1 cellular context compared by ENCODE assay signal in the genomic region with DNA sequence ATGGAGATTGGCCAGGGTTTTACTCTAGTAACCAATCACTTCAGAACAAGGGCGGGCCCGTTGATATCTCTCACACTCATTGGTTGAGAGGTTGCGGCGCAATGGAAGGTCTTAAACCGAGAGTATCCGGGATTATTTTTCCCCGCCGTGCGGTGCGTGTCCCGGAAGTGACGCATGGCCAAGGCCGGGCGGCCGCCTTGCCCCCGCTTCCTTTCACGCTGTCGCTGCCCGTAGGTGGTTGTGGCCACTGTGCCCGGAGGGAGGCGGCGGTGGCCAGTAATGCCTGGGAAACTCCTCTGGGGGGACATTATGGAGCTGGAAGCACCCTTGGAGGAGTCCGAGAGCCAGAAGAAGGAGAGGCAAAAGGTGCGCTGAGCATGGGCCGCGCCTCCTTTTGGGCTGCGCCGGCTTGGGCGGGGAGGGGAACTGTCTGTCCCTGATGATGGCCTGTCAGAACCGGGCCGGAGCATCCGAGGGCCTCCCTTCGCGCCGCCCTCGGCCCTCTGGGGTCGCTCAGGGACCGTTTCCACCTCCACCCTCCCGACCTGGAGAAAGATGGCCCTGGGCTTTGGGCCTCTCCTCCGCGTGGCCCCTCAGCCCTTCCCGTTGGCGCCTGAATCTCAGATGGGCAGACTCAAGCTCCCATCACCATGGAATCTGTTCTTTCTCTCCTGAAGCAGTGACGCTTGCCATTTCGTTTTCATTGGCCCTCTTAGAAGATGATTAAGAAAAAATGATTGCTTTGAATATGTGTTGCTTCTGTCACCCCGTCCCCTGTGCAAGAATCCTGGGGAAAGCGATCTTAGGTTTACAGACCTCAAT.
A peak's percentile ranks its signal among the peaks of the same experiment; 100 is the strongest.
TF ChIP-seq lines count a peak whose summit lies in the region.

A gene with protein sequence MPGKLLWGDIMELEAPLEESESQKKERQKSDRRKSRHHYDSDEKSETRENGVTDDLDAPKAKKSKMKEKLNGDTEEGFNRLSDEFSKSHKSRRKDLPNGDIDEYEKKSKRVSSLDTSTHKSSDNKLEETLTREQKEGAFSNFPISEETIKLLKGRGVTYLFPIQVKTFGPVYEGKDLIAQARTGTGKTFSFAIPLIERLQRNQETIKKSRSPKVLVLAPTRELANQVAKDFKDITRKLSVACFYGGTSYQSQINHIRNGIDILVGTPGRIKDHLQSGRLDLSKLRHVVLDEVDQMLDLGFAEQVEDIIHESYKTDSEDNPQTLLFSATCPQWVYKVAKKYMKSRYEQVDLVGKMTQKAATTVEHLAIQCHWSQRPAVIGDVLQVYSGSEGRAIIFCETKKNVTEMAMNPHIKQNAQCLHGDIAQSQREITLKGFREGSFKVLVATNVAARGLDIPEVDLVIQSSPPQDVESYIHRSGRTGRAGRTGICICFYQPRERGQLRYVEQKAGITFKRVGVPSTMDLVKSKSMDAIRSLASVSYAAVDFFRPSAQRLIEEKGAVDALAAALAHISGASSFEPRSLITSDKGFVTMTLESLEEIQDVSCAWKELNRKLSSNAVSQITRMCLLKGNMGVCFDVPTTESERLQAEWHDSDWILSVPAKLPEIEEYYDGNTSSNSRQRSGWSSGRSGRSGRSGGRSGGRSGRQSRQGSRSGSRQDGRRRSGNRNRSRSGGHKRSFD (plus strand): TSS at position 210 of the 822 bp plus-strand sequence. CDS start 70 bp downstream, at position 280.

TF ChIP-seq in WTC11, 78 proteins besides CTCF, POLR2A, EP300 and RAD21 (continued from another document):
- TF ChIP-seq, protein P1, sequence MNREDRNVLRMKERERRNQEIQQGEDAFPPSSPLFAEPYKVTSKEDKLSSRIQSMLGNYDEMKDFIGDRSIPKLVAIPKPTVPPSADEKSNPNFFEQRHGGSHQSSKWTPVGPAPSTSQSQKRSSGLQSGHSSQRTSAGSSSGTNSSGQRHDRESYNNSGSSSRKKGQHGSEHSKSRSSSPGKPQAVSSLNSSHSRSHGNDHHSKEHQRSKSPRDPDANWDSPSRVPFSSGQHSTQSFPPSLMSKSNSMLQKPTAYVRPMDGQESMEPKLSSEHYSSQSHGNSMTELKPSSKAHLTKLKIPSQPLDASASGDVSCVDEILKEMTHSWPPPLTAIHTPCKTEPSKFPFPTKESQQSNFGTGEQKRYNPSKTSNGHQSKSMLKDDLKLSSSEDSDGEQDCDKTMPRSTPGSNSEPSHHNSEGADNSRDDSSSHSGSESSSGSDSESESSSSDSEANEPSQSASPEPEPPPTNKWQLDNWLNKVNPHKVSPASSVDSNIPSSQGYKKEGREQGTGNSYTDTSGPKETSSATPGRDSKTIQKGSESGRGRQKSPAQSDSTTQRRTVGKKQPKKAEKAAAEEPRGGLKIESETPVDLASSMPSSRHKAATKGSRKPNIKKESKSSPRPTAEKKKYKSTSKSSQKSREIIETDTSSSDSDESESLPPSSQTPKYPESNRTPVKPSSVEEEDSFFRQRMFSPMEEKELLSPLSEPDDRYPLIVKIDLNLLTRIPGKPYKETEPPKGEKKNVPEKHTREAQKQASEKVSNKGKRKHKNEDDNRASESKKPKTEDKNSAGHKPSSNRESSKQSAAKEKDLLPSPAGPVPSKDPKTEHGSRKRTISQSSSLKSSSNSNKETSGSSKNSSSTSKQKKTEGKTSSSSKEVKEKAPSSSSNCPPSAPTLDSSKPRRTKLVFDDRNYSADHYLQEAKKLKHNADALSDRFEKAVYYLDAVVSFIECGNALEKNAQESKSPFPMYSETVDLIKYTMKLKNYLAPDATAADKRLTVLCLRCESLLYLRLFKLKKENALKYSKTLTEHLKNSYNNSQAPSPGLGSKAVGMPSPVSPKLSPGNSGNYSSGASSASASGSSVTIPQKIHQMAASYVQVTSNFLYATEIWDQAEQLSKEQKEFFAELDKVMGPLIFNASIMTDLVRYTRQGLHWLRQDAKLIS (CRISPR knock-in tag; IDR thresholded peaks at IDR 0.05; ENCODE audit: borderline replicate concordance), result no peak
- TF ChIP-seq SMAD3 (CRISPR knock-in tag; IDR thresholded peaks at IDR 0.05; ENCODE audit: borderline replicate concordance), result no peak
- TF ChIP-seq ZNF423 (CRISPR knock-in tag; IDR thresholded peaks at IDR 0.05), result peak; percentile 39; the same call in 1 of the 2 replicates
- TF ChIP-seq ZNF219 (CRISPR knock-in tag; IDR thresholded peaks at IDR 0.05; ENCODE audit: borderline replicate concordance), result no peak
- TF ChIP-seq, protein P2, sequence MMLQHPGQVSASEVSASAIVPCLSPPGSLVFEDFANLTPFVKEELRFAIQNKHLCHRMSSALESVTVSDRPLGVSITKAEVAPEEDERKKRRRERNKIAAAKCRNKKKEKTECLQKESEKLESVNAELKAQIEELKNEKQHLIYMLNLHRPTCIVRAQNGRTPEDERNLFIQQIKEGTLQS (CRISPR knock-in tag; conservative IDR thresholded peaks at IDR 0.05), result no peak
- TF ChIP-seq, protein P3, sequence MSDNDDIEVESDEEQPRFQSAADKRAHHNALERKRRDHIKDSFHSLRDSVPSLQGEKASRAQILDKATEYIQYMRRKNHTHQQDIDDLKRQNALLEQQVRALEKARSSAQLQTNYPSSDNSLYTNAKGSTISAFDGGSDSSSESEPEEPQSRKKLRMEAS (CRISPR knock-in tag; IDR thresholded peaks at IDR 0.05), result peak; percentile 76
- TF ChIP-seq ATF1 (CRISPR knock-in tag; IDR thresholded peaks at IDR 0.05), result no peak
TF ChIP-seq in WTC11: peak in this region for 14.
